Comparison of ENCODE assay signal across 8 cellular contexts in the genomic region with DNA sequence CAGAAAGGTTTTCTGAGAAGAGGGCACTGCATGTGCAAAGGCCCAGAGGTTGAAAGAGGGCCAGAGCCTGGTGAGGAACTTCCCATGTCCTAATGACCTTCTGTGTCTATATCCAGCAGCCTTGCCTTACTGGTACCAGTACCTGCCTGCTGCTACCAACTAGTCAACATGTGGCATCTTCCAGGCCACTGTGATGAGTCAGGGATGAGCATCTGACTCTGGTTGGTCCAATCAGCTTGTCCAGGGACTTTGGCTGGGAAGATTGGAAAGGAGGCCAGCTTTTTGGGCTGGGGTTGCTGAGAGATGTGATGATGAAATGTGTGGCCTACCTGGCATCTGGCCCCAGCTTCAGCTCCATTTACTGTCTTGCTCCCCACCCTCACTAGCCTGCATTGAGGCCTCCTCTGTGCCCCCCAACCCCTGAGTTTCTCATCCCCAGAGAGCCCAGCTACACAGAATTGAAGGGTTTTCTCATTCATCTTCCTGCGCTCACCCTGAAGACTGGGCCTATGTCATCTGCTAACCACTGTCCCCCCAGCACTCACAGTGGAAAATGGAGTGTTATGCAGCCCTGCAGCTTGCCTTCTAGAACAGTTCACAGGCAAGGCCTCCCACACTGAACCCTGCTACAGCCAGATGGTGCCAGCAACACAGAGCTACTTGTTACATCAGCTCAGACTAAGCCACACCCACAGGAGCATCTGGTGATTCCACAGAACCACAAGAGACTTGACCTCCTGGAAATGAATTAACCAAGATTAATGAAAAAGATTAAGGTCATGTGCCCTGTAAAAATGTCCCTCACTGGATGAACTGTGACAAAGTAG. TPM values are rescaled to one million over a fixed set of nuclear protein-coding genes. Genes with fewer than 3 reads are reported as not detected.
DNase-seq lines count a peak whose midpoint lies in the region; ATAC-seq and TF ChIP-seq lines count a peak whose summit lies in the region.

No MANE protein-coding gene starts in this region.

- H3K4me1 ChIP-seq in muscle layer of duodenum (ENCODE audit: control insufficient read depth in 1 of 2, insufficient read depth in 2 of 2, low read length in 2 of 2) = peaks cover 22 to 48% of the 10 kb centered on the region in 2 donors

- H3K4me3 Mint-ChIP-seq in type B pancreatic cell = peak overlapping the region; percentile 98

- no peaks in the 10 kb centered on the region for H3K36me3 ChIP-seq in muscle layer of duodenum (ENCODE audit: control insufficient read depth in 1 of 2, insufficient read depth in 2 of 2, low read length in 2 of 2)

- H3K27ac ChIP-seq in epithelial cell of prostate (peak overlapping the region; percentile 94), muscle layer of duodenum (ENCODE audit: low read length) (peak overlapping the region; percentile 2)

- ATAC-seq in GM18907 (IDR thresholded peaks at IDR 0.05; ENCODE audit: unreplicated experiment) = no peak

- TF ChIP-seq CTCF in type B pancreatic cell (conservative IDR thresholded peaks at IDR 0.05) = no peak

- peaks cover 4% of the 10 kb centered on the region for H3K27me3 Mint-ChIP-seq in type B pancreatic cell

- peak overlapping the region; percentile 76 for H3K27ac Mint-ChIP-seq in type B pancreatic cell

- no peaks in the 10 kb centered on the region for H3K9me3 ChIP-seq in muscle layer of duodenum (ENCODE audit: control insufficient read depth in 1 of 2, low read length in 2 of 2)

- no peaks in the 10 kb centered on the region for H3K36me3 Mint-ChIP-seq in type B pancreatic cell

- H3K4me3 ChIP-seq in muscle layer of duodenum (ENCODE audit: low read depth in 1 of 2, low read length in 2 of 2) = peak overlapping the region; percentile 87 to 92

- H3K4me1 Mint-ChIP-seq in type B pancreatic cell (ENCODE audit: unreplicated experiment) = peaks cover 18% of the 10 kb centered on the region

- DNase-seq in NCI-H748 (lab: John Stamatoyannopoulos, UW; ENCODE audit: unreplicated experiment) = peak; percentile 67
- DNase-seq in NCI-H748 treated with DMSO at 0.1 percent for 48 hours (lab: John Stamatoyannopoulos, UW) = no peak
- peak; percentile 84 for DNase-seq in NCI-H2171 treated with DMSO at 0.1 percent for 48 hours (lab: John Stamatoyannopoulos, UW)
- peak; percentile 60 to 63 for DNase-seq in activated CD4-positive, alpha-beta T cell treated with anti-CD3 and anti-CD28 coated beads, Interleukin-2, amount 50 U/mL, for 4 hours
- DNase-seq in epithelial cell of prostate (ENCODE audit: low read depth, low spot score) = no peak
- DNase-seq in type B pancreatic cell (ENCODE audit: extremely low spot score, unreplicated experiment) = no peak

- no peaks in the 10 kb centered on the region for H3K9me3 Mint-ChIP-seq in type B pancreatic cell

- H3K27me3 ChIP-seq in muscle layer of duodenum (ENCODE audit: low read depth, low read length) = no peaks in the 10 kb centered on the region

RNA-seq across cellular contexts. Expression of a gene that starts 1.3 kb away (rescaled TPM):
- 33.7 and 39.3 TPM in 2 replicates for total RNA-seq in type B pancreatic cell (ENCODE audit: low replicate concordance)

RNA-seq across cellular contexts. Expression of a gene that starts 5.3 kb away (rescaled TPM):
- 5.2 and 8.0 TPM in 2 replicates for total RNA-seq in type B pancreatic cell (ENCODE audit: low replicate concordance)

RNA-seq across cellular contexts. Expression of a gene that starts 14.8 kb away (rescaled TPM):
- total RNA-seq in type B pancreatic cell (ENCODE audit: low replicate concordance) = 0.22 TPM in 1 of 2 replicates, not detected in the other

RNA-seq across cellular contexts. Expression of a gene that starts 38.2 kb away (rescaled TPM):
- total RNA-seq in type B pancreatic cell (ENCODE audit: low replicate concordance) = 74.2 and 96.8 TPM in 2 replicates

RNA-seq across cellular contexts. Expression of a gene that starts 42.3 kb away (rescaled TPM):
- total RNA-seq in type B pancreatic cell (ENCODE audit: low replicate concordance) = 57.1 and 60.8 TPM in 2 replicates

Comparison
In these comparisons a context has a peak if more than half of its experiments do, and no peak if none do; other contexts are left out.
1. DNase-seq: peak in NCI-H748 (single experiment), NCI-H2171 treated with DMSO at 0.1 percent for 48 hours (single experiment) and activated CD4-positive, alpha-beta T cell treated with anti-CD3 and anti-CD28 coated beads, Interleukin-2, amount 50 U/mL, for 4 hours (2 of 2); none in NCI-H748 treated with DMSO at 0.1 percent for 48 hours (single experiment), epithelial cell of prostate (single experiment) and type B pancreatic cell (single experiment).